Comparison of ENCODE assay signal across 1 cellular context in genomic region chr12:100553851-100554404, GRCh38.
TF ChIP-seq lines count a peak whose summit lies in the region.

No MANE protein-coding gene starts in this region.

TF ChIP-seq in H1, 55 proteins besides CTCF, POLR2A, EP300 and RAD21:
- TF ChIP-seq MAFK (IDR thresholded peaks at IDR 0.05; ENCODE audit: low read depth, low read length), result peak; percentile 16; the same call in 1 of the 2 replicates
- TF ChIP-seq POLR2AphosphoS5 (IDR thresholded peaks at IDR 0.05; ENCODE audit: low read depth, low read length), result no peak
- TF ChIP-seq ATF2 (IDR thresholded peaks at IDR 0.05; ENCODE audit: low read length), result no peak
- TF ChIP-seq CBX5 (IDR thresholded peaks at IDR 0.05; ENCODE audit: low read depth, low read length), result no peak
- TF ChIP-seq BACH1 (IDR thresholded peaks at IDR 0.05; ENCODE audit: low read length), result peak; percentile 78
